ENCODE assay signal across 17 cellular contexts in the genomic region with DNA sequence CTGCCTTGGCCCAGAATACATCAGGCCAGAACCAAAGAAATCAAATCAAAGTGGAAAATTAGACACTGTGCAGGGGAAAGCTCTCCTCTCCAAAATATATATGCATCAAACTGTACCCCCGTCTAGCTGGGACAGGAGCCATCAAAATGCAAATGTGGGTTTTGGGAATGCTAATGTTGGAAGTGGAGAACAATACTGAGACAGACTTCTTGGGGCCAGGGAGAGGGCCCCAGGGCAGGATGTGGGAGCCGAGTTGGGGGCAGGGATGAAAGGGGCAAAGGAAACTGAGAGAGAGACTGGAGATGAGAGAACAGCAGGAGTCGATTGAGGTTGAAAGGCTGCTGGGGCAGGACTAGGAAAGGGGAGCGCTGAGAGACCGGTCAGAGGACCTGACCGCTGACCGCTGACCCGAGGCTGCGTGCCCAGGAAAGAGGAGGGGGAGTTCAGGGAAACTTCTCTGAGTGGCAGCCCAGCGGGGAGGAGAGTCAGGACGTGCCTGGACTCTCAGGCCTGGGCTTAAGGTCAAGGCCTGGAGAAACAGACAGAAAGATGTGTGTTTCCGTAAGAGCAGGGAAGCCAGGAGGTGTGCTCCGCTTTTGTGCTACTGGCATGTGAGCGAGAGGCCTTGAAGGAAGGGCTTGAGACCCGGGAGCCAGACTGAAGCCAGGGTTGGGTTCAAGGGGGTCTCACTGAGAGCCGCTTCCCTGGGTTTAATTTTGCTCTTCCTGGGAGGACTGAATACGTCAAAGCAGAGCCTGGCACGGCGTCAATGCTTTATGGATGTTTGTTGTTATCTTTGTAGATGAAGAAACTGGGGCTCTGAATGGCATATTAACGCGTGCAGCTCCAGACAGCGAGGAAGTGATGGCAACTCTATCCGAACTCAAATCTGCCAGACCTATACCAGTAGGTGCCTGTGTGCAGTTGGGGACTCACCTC.
A peak's percentile ranks its signal among the peaks of the same experiment; 100 is the strongest.
DNase-seq lines count a peak whose midpoint lies in the region; ATAC-seq and TF ChIP-seq lines count a peak whose summit lies in the region.
"Had no signal": no experiment of that assay in that cellular context is flagged by ENCODE, and none has a peak within 500 bp of the region (broad histone marks: within the 10 kb centered on the region; RNA-seq: fewer than 3 reads in every experiment).

No MANE protein-coding gene starts in this region.

- peak overlapping the region; percentile 98 for H3K14ac ChIP-seq in trophoblast cell (ENCODE audit: low read length)

- H3K9me3 ChIP-seq in mammary epithelial cell (replicated peaks; ENCODE audit: insufficient read depth, low read length) (no peaks in the 10 kb centered on the region), trophoblast cell (ENCODE audit: insufficient read depth, low read depth, low read length) (no peaks in the 10 kb centered on the region)
- H3K9me3 ChIP-seq: gastrocnemius medialis had no signal

- H3K4me3 ChIP-seq in mammary epithelial cell (replicated peaks in 1 of 3; ENCODE audit: insufficient read depth in 1 of 3, low read depth in 2 of 3, low read length in 3 of 3) (no peak overlapping the region), trophoblast cell (ENCODE audit: low read depth, low read length) (no peak overlapping the region)
- H3K4me3 ChIP-seq: gastrocnemius medialis had no signal

- dilution Hi-C loops in mammary epithelial cell (cut with HindIII; ENCODE audit: low sequenced_read_pairs): no loop called here

- H4K12ac ChIP-seq in trophoblast cell (ENCODE audit: low read depth, low read length): peak overlapping the region; percentile 85

- H3K36me3 ChIP-seq in mammary epithelial cell (ENCODE audit: insufficient read depth, low read length) (no peaks in the 10 kb centered on the region), trophoblast cell (ENCODE audit: control insufficient read depth in 1 of 2, insufficient read depth in 2 of 2, low read length in 2 of 2) (no peaks in the 10 kb centered on the region)
- H3K36me3 ChIP-seq: gastrocnemius medialis had no signal

- no peaks in the 10 kb centered on the region for H3K9me3 Mint-ChIP-seq in activated CD4-positive, alpha-beta T cell treated with anti-CD3 and anti-CD28 coated beads for 36 hours (ENCODE audit: low read depth)
- no peaks in the 10 kb centered on the region for H3K9me3 Mint-ChIP-seq in HFFc6
- H3K9me3 Mint-ChIP-seq: natural killer cell treated with Interleukin-12 subunit alpha and Interleukin-12 subunit beta and Interleukin-15 and Interleukin-18, amount 100 ng/mL, for 72 hours; stimulated activated naive B cell treated with anti-CD40 and anti-IgM and Interleukin-4, amounts not matched to agents 10 μg/mL and 1 μg/mL and 100 μg/mL, for 72 hours had no signal

- BruUV-seq in mammary epithelial cell (replicated peaks; lab: Mats Ljungman, UMichigan): no TSS peak

- no peak overlapping the region for H3K23ac ChIP-seq in trophoblast cell (ENCODE audit: low read length)

- H3K4ac ChIP-seq in trophoblast cell (ENCODE audit: low read depth, low read length): peak overlapping the region; percentile 80

- ATAC-seq in activated CD4-positive, alpha-beta T cell treated with anti-CD3 and anti-CD28 coated beads for 36 hours: no peak
- no peak for ATAC-seq in HG02623 (IDR thresholded peaks at IDR 0.05; ENCODE audit: unreplicated experiment)
- ATAC-seq: activated CD8-positive, alpha-beta memory T cell treated with anti-CD3 and anti-CD28 coated beads, Interleukin-2, amount 10 ng/mL, durations not matched to agents 7 days and 5 days; gastrocnemius medialis; left colon; natural killer cell treated with Interleukin-12 subunit alpha and Interleukin-12 subunit beta and Interleukin-15 and Interleukin-18, amount 100 ng/mL, for 72 hours; stimulated activated naive B cell treated with anti-CD40 and anti-IgM and Interleukin-4, amounts not matched to agents 10 μg/mL and 1 μg/mL and 100 μg/mL, for 72 hours had no signal

- no peak overlapping the region for H3K27ac ChIP-seq in mammary epithelial cell (ENCODE audit: insufficient read depth, low read depth, low read length)
- H3K27ac ChIP-seq in trophoblast cell (ENCODE audit: low read depth, low read length): peak overlapping the region; percentile 91
- H3K27ac ChIP-seq: gastrocnemius medialis had no signal

- H4K20me1 ChIP-seq in mammary epithelial cell (ENCODE audit: insufficient read depth, low read length): no peaks in the 10 kb centered on the region

- TF ChIP-seq CTCF in mammary epithelial cell (conservative IDR thresholded peaks at IDR 0.05 in 1 of 2, IDR thresholded peaks at IDR 0.05 in 1 of 2; ENCODE audit: extremely low read depth in 1 of 2, insufficient read depth in 1 of 2, low read depth in 1 of 2, low read length in 2 of 2) (no peak), HFFc6 (IDR thresholded peaks at IDR 0.05) (no peak)

- peak overlapping the region; percentile 99 for H2AK5ac ChIP-seq in trophoblast cell (ENCODE audit: low read length)

- H3K4me3 Mint-ChIP-seq in activated CD4-positive, alpha-beta T cell treated with anti-CD3 and anti-CD28 coated beads for 36 hours: no peak overlapping the region
- H3K4me3 Mint-ChIP-seq in HFFc6: no peak overlapping the region; the same call in 1 of the 2 replicates
- H3K4me3 Mint-ChIP-seq: activated CD8-positive, alpha-beta memory T cell treated with anti-CD3 and anti-CD28 coated beads, Interleukin-2, amount 10 ng/mL, durations not matched to agents 7 days and 5 days; natural killer cell treated with Interleukin-12 subunit alpha and Interleukin-12 subunit beta and Interleukin-15 and Interleukin-18, amount 100 ng/mL, for 72 hours; stimulated activated naive B cell treated with anti-CD40 and anti-IgM and Interleukin-4, amounts not matched to agents 10 μg/mL and 1 μg/mL and 100 μg/mL, for 72 hours had no signal

- H3K27me3 ChIP-seq in mammary epithelial cell (ENCODE audit: insufficient read depth, low read length) (no peaks in the 10 kb centered on the region), trophoblast cell (ENCODE audit: insufficient read depth, low read length) (no peaks in the 10 kb centered on the region)

- POLR2A ChIA-PET in activated CD4-positive, alpha-beta T cell treated with anti-CD3 and anti-CD28 coated beads for 36 hours (lab: Charles Lee): interaction anchor here (0.7 kb wide), 1 partner anchor 92 kb away, joined by 4 read pairs; no protein-coding TSS in a partner anchor

- H3K9ac ChIP-seq in mammary epithelial cell (ENCODE audit: insufficient read depth, low read length) (no peak overlapping the region), trophoblast cell (ENCODE audit: low read length) (no peak overlapping the region)

- H3K18ac ChIP-seq in trophoblast cell (ENCODE audit: low read length): peak overlapping the region; percentile 97

- peak overlapping the region; percentile 99 for H4K91ac ChIP-seq in trophoblast cell (ENCODE audit: low read depth, low read length)

- WGBS in mammary epithelial cell (ENCODE audit: low coverage, missing lambda C conversion rate): 70% methylated on average over 18 of the region's 23 CpGs
- no CpG with 5 or more reads among the region's 23 CpGs for WGBS in trophoblast cell (ENCODE audit: extremely low coverage, insufficient coverage, insufficient read length)

- H3K4me2 ChIP-seq in mammary epithelial cell (ENCODE audit: insufficient read depth, low read depth, low read length) (no peak overlapping the region), trophoblast cell (ENCODE audit: low read length) (no peak overlapping the region)

- H3K79me2 ChIP-seq in mammary epithelial cell (ENCODE audit: insufficient read depth, low read length) (no peaks in the 10 kb centered on the region), trophoblast cell (ENCODE audit: control insufficient read depth, insufficient read depth, low read length, poor library complexity) (peaks cover 12% of the 10 kb centered on the region)

- H2BK120ac ChIP-seq in trophoblast cell (ENCODE audit: insufficient read depth, low read length, poor library complexity): peak overlapping the region; percentile 97

- H3K4me1 ChIP-seq in mammary epithelial cell (ENCODE audit: insufficient read depth, low read length) (peaks cover 12% of the 10 kb centered on the region), trophoblast cell (ENCODE audit: control insufficient read depth in 1 of 2, insufficient read depth in 2 of 2, low read length in 2 of 2) (peaks cover 35 to 36% of the 10 kb centered on the region in 2 experiments)

- peaks cover 31% of the 10 kb centered on the region for H3K4me1 Mint-ChIP-seq in activated CD4-positive, alpha-beta T cell treated with anti-CD3 and anti-CD28 coated beads for 36 hours
- peaks cover 15% of the 10 kb centered on the region for H3K4me1 Mint-ChIP-seq in HFFc6 (ENCODE audit: low read depth)

- intact Hi-C loops in activated CD4-positive, alpha-beta T cell treated with anti-CD3 and anti-CD28 coated beads for 36 hours (cut with DNase I, micrococcal nuclease): no loop called here
- intact Hi-C loops in mammary epithelial cell (cut with micrococcal nuclease): no loop called here

- in situ Hi-C loops in mammary epithelial cell (cut with MboI; ENCODE audit: low sequenced_read_pairs in 2 of 2): loop anchor here in 1 of 2 donors (25.0 kb wide), 1 partner anchor 138 kb away; no protein-coding TSS in a partner anchor

- no peaks in the 10 kb centered on the region for H3K36me3 Mint-ChIP-seq in activated CD4-positive, alpha-beta T cell treated with anti-CD3 and anti-CD28 coated beads for 36 hours (ENCODE audit: low read depth)
- H3K36me3 Mint-ChIP-seq in HFFc6 (ENCODE audit: low read depth): no peaks in the 10 kb centered on the region
- H3K36me3 Mint-ChIP-seq: activated CD8-positive, alpha-beta memory T cell treated with anti-CD3 and anti-CD28 coated beads, Interleukin-2, amount 10 ng/mL, durations not matched to agents 7 days and 5 days; natural killer cell treated with Interleukin-12 subunit alpha and Interleukin-12 subunit beta and Interleukin-15 and Interleukin-18, amount 100 ng/mL, for 72 hours; stimulated activated naive B cell treated with anti-CD40 and anti-IgM and Interleukin-4, amounts not matched to agents 10 μg/mL and 1 μg/mL and 100 μg/mL, for 72 hours had no signal

- no peaks in the 10 kb centered on the region for H3K27me3 Mint-ChIP-seq in activated CD4-positive, alpha-beta T cell treated with anti-CD3 and anti-CD28 coated beads for 36 hours
- H3K27me3 Mint-ChIP-seq in HFFc6 (ENCODE audit: insufficient read depth): peaks cover 25% of the 10 kb centered on the region

- peaks cover 46% of the 10 kb centered on the region for H3K79me1 ChIP-seq in trophoblast cell (ENCODE audit: low read length)

- CTCF ChIA-PET in activated CD4-positive, alpha-beta T cell treated with anti-CD3 and anti-CD28 coated beads for 36 hours (lab: Charles Lee): interaction anchor here (0.8 to 1.5 kb wide), 3 partner anchors 12 to 52 kb away, joined by 3 to 5 read pairs (median 3); no protein-coding TSS in a partner anchor
- CTCF ChIA-PET in mammary epithelial cell (lab: Charles Lee; ENCODE audit: low non-redundant PET): interaction anchor here (0.7 kb wide), 1 partner anchor 19 kb away, joined by 7 read pairs; no protein-coding TSS in a partner anchor

- H2BK12ac ChIP-seq in trophoblast cell (ENCODE audit: low read length): peak overlapping the region; percentile 99

- H2AFZ ChIP-seq in mammary epithelial cell (ENCODE audit: low read depth, low read length) (peak overlapping the region; percentile 16), trophoblast cell (ENCODE audit: insufficient read depth, low read length, poor library complexity) (peak overlapping the region; percentile 63)

- H3K27ac Mint-ChIP-seq in activated CD4-positive, alpha-beta T cell treated with anti-CD3 and anti-CD28 coated beads for 36 hours: peak overlapping the region; percentile 56
- H3K27ac Mint-ChIP-seq in HFFc6: no peak overlapping the region
- H3K27ac Mint-ChIP-seq: activated CD8-positive, alpha-beta memory T cell treated with anti-CD3 and anti-CD28 coated beads, Interleukin-2, amount 10 ng/mL, durations not matched to agents 7 days and 5 days; natural killer cell treated with Interleukin-12 subunit alpha and Interleukin-12 subunit beta and Interleukin-15 and Interleukin-18, amount 100 ng/mL, for 72 hours; stimulated activated naive B cell treated with anti-CD40 and anti-IgM and Interleukin-4, amounts not matched to agents 10 μg/mL and 1 μg/mL and 100 μg/mL, for 72 hours had no signal

- H4K8ac ChIP-seq in trophoblast cell (ENCODE audit: low read depth, low read length): peak overlapping the region; percentile 88

- peak overlapping the region; percentile 97 for H2BK5ac ChIP-seq in trophoblast cell (ENCODE audit: low read depth, low read length, poor library complexity)

- DNase-seq in activated CD4-positive, alpha-beta T cell treated with anti-CD3 and anti-CD28 coated beads for 36 hours: no peak
- DNase-seq in activated CD4-positive, alpha-beta T cell treated with anti-CD3 and anti-CD28 coated beads for 48 hours: no peak
- DNase-seq in mammary epithelial cell: no peak
- DNase-seq in iPS-NIHi7 (ENCODE audit: extremely low spot score): peak; percentile 68
- no peak for DNase-seq in trophoblast cell
- DNase-seq in HFFc6: no peak
- DNase-seq in medulla oblongata (ENCODE audit: extremely low spot score): no peak
- DNase-seq: 8988T; activated CD8-positive, alpha-beta memory T cell treated with anti-CD3 and anti-CD28 coated beads, Interleukin-2, amount 10 ng/mL, durations not matched to agents 7 days and 5 days; gastrocnemius medialis; GF-D8; left colon; NK-92 treated with Interleukin-12 subunit alpha and Interleukin-12 subunit beta, amount 100 ng/mL, for 24 hours; SIG-M5; stimulated activated naive B cell treated with anti-CD40 and anti-IgM and Interleukin-4, amounts not matched to agents 10 μg/mL and 1 μg/mL and 100 μg/mL, for 72 hours had no signal
